In genomic region chr2:157258520-157259326, GRCh38 we compare ENCODE assay signal across 14 cellular contexts. TPM values are rescaled to one million over a fixed set of nuclear protein-coding genes. Genes with fewer than 3 reads are reported as not detected.
A peak's percentile ranks its signal among the peaks of the same experiment; 100 is the strongest.
DNase-seq lines count a peak whose midpoint lies in the region; ATAC-seq and TF ChIP-seq lines count a peak whose summit lies in the region.
"Had no signal": no experiment of that assay in that cellular context is flagged by ENCODE, and none has a peak within 500 bp of the region (broad histone marks: within the 10 kb centered on the region; RNA-seq: fewer than 3 reads in every experiment).

No MANE protein-coding gene starts in this region.

- intact Hi-C loops in Calu3 (cut with micrococcal nuclease; ENCODE audit: unreplicated experiment), result loop anchor here (1.0 to 10.0 kb wide), 2 partner anchors 12 to 924 kb away; partner anchors contain the start of gene NR4A2

- peak overlapping the region; percentile 90 for H3K27ac ChIP-seq in epithelial cell of prostate
- peak overlapping the region; percentile 91 for H3K27ac ChIP-seq in osteoblast (ENCODE audit: low read depth, low read length)
- H3K27ac ChIP-seq: C4-2B, SK-N-MC had no signal

- no peak for TF ChIP-seq CTCF in Calu3 (IDR thresholded peaks at IDR 0.05; ENCODE audit: unreplicated experiment)
- no peak for TF ChIP-seq CTCF in osteoblast (IDR thresholded peaks at IDR 0.05; ENCODE audit: extremely low read depth, low read depth, low read length)

- no peaks in the 10 kb centered on the region for H3K27me3 ChIP-seq in osteoblast (ENCODE audit: insufficient read depth, low read length)
- H3K27me3 ChIP-seq: cardiac muscle cell had no signal

- no peaks in the 10 kb centered on the region for H3K9me3 Mint-ChIP-seq in Calu3 (ENCODE audit: low read depth, unreplicated experiment)
- H3K9me3 Mint-ChIP-seq in stimulated activated naive CD8-positive, alpha-beta T cell treated with anti-CD3 and anti-CD28 coated beads, Interleukin-15, amount 100 ng/mL, for 72 hours, result no peaks in the 10 kb centered on the region
- H3K9me3 Mint-ChIP-seq: activated T-cell treated with anti-CD3 and anti-CD28 coated beads, Interleukin-2, amount 50 U/mL, for 72 hours had no signal

- H3K4me2 ChIP-seq in osteoblast (ENCODE audit: insufficient read depth, low read length), result peak overlapping the region; percentile 92

- peak overlapping the region; percentile 89 for H2AFZ ChIP-seq in osteoblast (ENCODE audit: low read length)

- H3K4me3 ChIP-seq in osteoblast (ENCODE audit: insufficient read depth, low read length), result peak overlapping the region; percentile 78
- H3K4me3 ChIP-seq: SK-N-MC had no signal

- peaks cover 67% of the 10 kb centered on the region for H3K4me1 ChIP-seq in osteoblast (ENCODE audit: insufficient read depth, low read length)

- DNase-seq in Calu3 (peak; percentile 22), RPMI7951 (ENCODE audit: low read depth) (peak; percentile 15), epithelial cell of prostate (ENCODE audit: low read depth, low spot score) (no peak), osteoblast (ENCODE audit: insufficient read length, low spot score, missing footprints) (peak; percentile 21), NOMO-1 treated with DMSO at 0.1 percent for 48 hours (lab: John Stamatoyannopoulos, UW; ENCODE audit: unreplicated experiment) (no peak), AML-193 (lab: John Stamatoyannopoulos, UW) (no peak)
- no peak for DNase-seq in stimulated activated naive CD8-positive, alpha-beta T cell treated with anti-CD3 and anti-CD28 coated beads, Interleukin-15, amount 100 ng/mL, for 72 hours
- DNase-seq in stimulated activated CD4-positive, alpha-beta T cell treated with anti-CD3 and anti-CD28 coated beads, Interleukin-15, amount 100 ng/mL, for 24 hours, result no peak
- DNase-seq: activated T-cell treated with anti-CD3 and anti-CD28 coated beads, Interleukin-2, amount 50 U/mL, for 72 hours; naive thymus-derived CD4-positive, alpha-beta T cell; NCI-H69 had no signal

- BruUV-seq in Calu3 (replicated peaks; lab: Mats Ljungman, UMichigan), result TSS peak; percentile 31

- peaks cover 66% of the 10 kb centered on the region for H3K79me2 ChIP-seq in osteoblast (ENCODE audit: insufficient read depth, low read length)

- peak overlapping the region; percentile 91 for H3K27ac Mint-ChIP-seq in Calu3 (ENCODE audit: unreplicated experiment)
- no peak overlapping the region for H3K27ac Mint-ChIP-seq in stimulated activated naive CD8-positive, alpha-beta T cell treated with anti-CD3 and anti-CD28 coated beads, Interleukin-15, amount 100 ng/mL, for 72 hours
- H3K27ac Mint-ChIP-seq: activated T-cell treated with anti-CD3 and anti-CD28 coated beads, Interleukin-2, amount 50 U/mL, for 72 hours; naive thymus-derived CD4-positive, alpha-beta T cell had no signal

- peaks cover 66% of the 10 kb centered on the region for H3K4me1 Mint-ChIP-seq in Calu3 (ENCODE audit: low read depth, unreplicated experiment)
- H3K4me1 Mint-ChIP-seq in stimulated activated naive CD8-positive, alpha-beta T cell treated with anti-CD3 and anti-CD28 coated beads, Interleukin-15, amount 100 ng/mL, for 72 hours, result peaks cover 45% of the 10 kb centered on the region

- peak overlapping the region; percentile 95 for H3K4me3 Mint-ChIP-seq in Calu3 (ENCODE audit: low read depth, unreplicated experiment)
- no peak overlapping the region for H3K4me3 Mint-ChIP-seq in stimulated activated naive CD8-positive, alpha-beta T cell treated with anti-CD3 and anti-CD28 coated beads, Interleukin-15, amount 100 ng/mL, for 72 hours
- H3K4me3 Mint-ChIP-seq: activated T-cell treated with anti-CD3 and anti-CD28 coated beads, Interleukin-2, amount 50 U/mL, for 72 hours; naive thymus-derived CD4-positive, alpha-beta T cell had no signal

- peaks cover 37% of the 10 kb centered on the region for H3K36me3 Mint-ChIP-seq in Calu3 (ENCODE audit: insufficient read depth, unreplicated experiment)
- H3K36me3 Mint-ChIP-seq: naive thymus-derived CD4-positive, alpha-beta T cell had no signal

- ATAC-seq in stimulated activated naive CD8-positive, alpha-beta T cell treated with anti-CD3 and anti-CD28 coated beads, Interleukin-15, amount 100 ng/mL, for 72 hours, result no peak
- ATAC-seq: activated T-cell treated with anti-CD3 and anti-CD28 coated beads, Interleukin-2, amount 50 U/mL, for 72 hours had no signal

- CTCF ChIA-PET in Calu3 (lab: Charles Lee), result no interaction called here

- H3K36me3 ChIP-seq in osteoblast (ENCODE audit: insufficient read depth, low read length), result no peaks in the 10 kb centered on the region
- H3K36me3 ChIP-seq: cardiac muscle cell had no signal

- H4K20me1 ChIP-seq in osteoblast (ENCODE audit: insufficient read depth, low read length), result no peaks in the 10 kb centered on the region

- H3K27me3 Mint-ChIP-seq in Calu3 (ENCODE audit: unreplicated experiment), result no peaks in the 10 kb centered on the region
- H3K27me3 Mint-ChIP-seq in stimulated activated naive CD8-positive, alpha-beta T cell treated with anti-CD3 and anti-CD28 coated beads, Interleukin-15, amount 100 ng/mL, for 72 hours, result peaks cover 25% of the 10 kb centered on the region

- no peaks in the 10 kb centered on the region for H3K9me3 ChIP-seq in osteoblast (ENCODE audit: low read depth, low read length)

RNA-seq across cellular contexts. Expression of gene GALNT5, which starts 1.2 kb away (rescaled TPM):
- total RNA-seq in Calu3 (2022) (51.7 and 95.4 TPM in 2 replicates), osteoblast (56.5 and 75.7 TPM in 2 replicates)
- 10.6 TPM in 2 replicates for total RNA-seq in RPMI7951 (2014; rRNA removed; shearing (Covaris generic))
- total RNA-seq: activated T-cell treated with anti-CD3 and anti-CD28 coated beads, Interleukin-2, amount 50 U/mL, for 72 hours; naive thymus-derived CD4-positive, alpha-beta T cell had no signal

Comparison
In these comparisons a context has a peak if more than half of its experiments do, and no peak if none do; other contexts are left out.
1. DNase-seq: peak in Calu3 (single experiment), RPMI7951 (single experiment) and osteoblast (single experiment); none in epithelial cell of prostate (single experiment), stimulated activated naive CD8-positive, alpha-beta T cell treated with anti-CD3 and anti-CD28 coated beads, Interleukin-15, amount 100 ng/mL, for 72 hours (0 of 2), NOMO-1 treated with DMSO at 0.1 percent for 48 hours (single experiment), AML-193 (0 of 2) and stimulated activated CD4-positive, alpha-beta T cell treated with anti-CD3 and anti-CD28 coated beads, Interleukin-15, amount 100 ng/mL, for 24 hours (single experiment).